ENCODE assay signal across 10 cellular contexts in genomic region chr9:97564291-97565175, GRCh38.
DNase-seq lines count a peak whose midpoint lies in the region; ATAC-seq, FAIRE-seq and TF ChIP-seq lines count a peak whose summit lies in the region.
"Had no signal": no experiment of that assay in that cellular context is flagged by ENCODE, and none has a peak within 500 bp of the region (broad histone marks: within the 10 kb centered on the region; RNA-seq: fewer than 3 reads in every experiment).

No MANE protein-coding gene starts in this region.

- peaks cover 7% of the 10 kb centered on the region for H3K27me3 Mint-ChIP-seq in GM23338 (ENCODE audit: insufficient read depth, low read depth, poor library complexity)

- peaks cover 5% of the 10 kb centered on the region; the same call in 1 of the 2 replicates for H3K9me2 ChIP-seq in GM23338 (ENCODE audit: insufficient read depth)

- H2AFZ ChIP-seq in GM23338 = peak overlapping the region; percentile 90; the same call in 1 of the 2 replicates

- no peak for FAIRE-seq in D721Med (lab: Jason Lieb, UNC)

- H3K4me3 ChIP-seq in GM23338 = no peak overlapping the region
- no peak overlapping the region for H3K4me3 ChIP-seq in foreskin fibroblast (ENCODE audit: low read depth in 1 of 2, low read length in 2 of 2)
- no peak overlapping the region for H3K4me3 ChIP-seq in rectal smooth muscle tissue (ENCODE audit: low read length)

- H3K27ac Mint-ChIP-seq in GM23338 = 0 out of 2 replicates have a peak overlapping the region, but pooled peaks have one; percentile 6
- H3K27ac Mint-ChIP-seq: activated B cell treated with CpG ODN at 0.5 μM for 24 hours, memory B cell had no signal

- no peaks in the 10 kb centered on the region for H4K20me1 ChIP-seq in GM23338 (replicated peaks; ENCODE audit: insufficient read depth)

- H3K4me2 ChIP-seq in GM23338 = no peak overlapping the region

- peaks cover 3% of the 10 kb centered on the region; the same call in 1 of the 2 replicates for H3K4me1 ChIP-seq in GM23338 (ENCODE audit: insufficient read depth)
- peaks cover 11% of the 10 kb centered on the region for H3K4me1 ChIP-seq in rectal smooth muscle tissue (ENCODE audit: control insufficient read depth, insufficient read depth, low read length)

- ATAC-seq in GM23338 = peak; percentile 49
- ATAC-seq in SK-N-SH treated with all-trans-retinoic acid at 6 μM for 48 hours = peak; percentile 92
- no peak for ATAC-seq in HG03521 (IDR thresholded peaks at IDR 0.05; ENCODE audit: unreplicated experiment)

- H3K36me3 Mint-ChIP-seq in GM23338 (ENCODE audit: low read depth) = no peaks in the 10 kb centered on the region
- H3K36me3 Mint-ChIP-seq: memory B cell had no signal

- no peaks in the 10 kb centered on the region for H3K9me3 Mint-ChIP-seq in GM23338
- H3K9me3 Mint-ChIP-seq: activated B cell treated with CpG ODN at 0.5 μM for 24 hours, memory B cell had no signal

- DNase-seq in GM23338 (ENCODE audit: low spot score) = no peak
- peak; percentile 49 to 77 for DNase-seq in foreskin fibroblast
- no peak for DNase-seq in D721Med (ENCODE audit: insufficient read length, low spot score)
- DNase-seq in NCI-H774 (lab: John Stamatoyannopoulos, UW) = no peak
- no peak for DNase-seq in NK-92 (lab: John Stamatoyannopoulos, UW; ENCODE audit: unreplicated experiment)
- DNase-seq: activated B cell treated with CpG ODN at 0.5 μM for 24 hours had no signal

- H3K27me3 ChIP-seq in GM23338 (ENCODE audit: insufficient read depth) (no peaks in the 10 kb centered on the region), rectal smooth muscle tissue (ENCODE audit: control insufficient read depth, insufficient read depth, low read length) (no peaks in the 10 kb centered on the region)

- H3K27ac ChIP-seq in GM23338 (ENCODE audit: low read depth) (no peak overlapping the region), rectal smooth muscle tissue (ENCODE audit: low read depth, low read length) (peak overlapping the region; percentile 65)

- H3K79me2 ChIP-seq in GM23338 (replicated peaks; ENCODE audit: insufficient read depth) = no peaks in the 10 kb centered on the region

- TF ChIP-seq CTCF in GM23338 (conservative IDR thresholded peaks at IDR 0.05; ENCODE audit: low read depth in 2 of 2) (no peak), foreskin fibroblast (IDR thresholded peaks at IDR 0.05; ENCODE audit: low read depth, low read length) (no peak), D721Med (IDR thresholded peaks at IDR 0.05; ENCODE audit: insufficient read depth, missing control alignments) (no peak)

- H3K36me3 ChIP-seq in GM23338 (ENCODE audit: insufficient read depth) (no peaks in the 10 kb centered on the region), rectal smooth muscle tissue (ENCODE audit: control insufficient read depth, insufficient read depth, low read length) (no peaks in the 10 kb centered on the region)

- H3K9ac ChIP-seq in rectal smooth muscle tissue (ENCODE audit: low read length) = no peak overlapping the region

- peaks cover 17% of the 10 kb centered on the region for H3K4me1 Mint-ChIP-seq in GM23338
- H3K4me1 Mint-ChIP-seq: activated B cell treated with CpG ODN at 0.5 μM for 24 hours, memory B cell had no signal

- no peak overlapping the region for H3K4me3 Mint-ChIP-seq in GM23338
- H3K4me3 Mint-ChIP-seq: activated B cell treated with CpG ODN at 0.5 μM for 24 hours, memory B cell had no signal

- H3F3A ChIP-seq in GM23338 (replicated peaks; ENCODE audit: low read depth) = no peaks in the 10 kb centered on the region

TF ChIP-seq in GM23338, 12 proteins besides CTCF, POLR2A, EP300 and RAD21:
- no peak for TF ChIP-seq CREB1 (CRISPR knock-in tag; IDR thresholded peaks at IDR 0.05; ENCODE audit: low read depth)
- no peak for TF ChIP-seq ETS1 (IDR thresholded peaks at IDR 0.05)
- no peak for TF ChIP-seq EZH2 (IDR thresholded peaks at IDR 0.05; ENCODE audit: low read depth, unreplicated experiment)
- TF ChIP-seq NANOG (IDR thresholded peaks at IDR 0.05; ENCODE audit: borderline replicate concordance) = no peak

TF ChIP-seq in SK-N-SH treated with all-trans-retinoic acid at 6 μM for 48 hours, 23 proteins besides CTCF, POLR2A, EP300 and RAD21 (continues in another document):
- peak; percentile 95 for TF ChIP-seq TCF4 (CRISPR knock-in tag; IDR thresholded peaks at IDR 0.05; ENCODE audit: borderline replicate concordance)
- TF ChIP-seq ISL1 (CRISPR knock-in tag; IDR thresholded peaks at IDR 0.05) = no peak
- no peak for TF ChIP-seq POU6F1 (CRISPR knock-in tag; IDR thresholded peaks at IDR 0.05; ENCODE audit: borderline replicate concordance, low read depth)
- no peak; the same call in 1 of the 2 replicates for TF ChIP-seq CREB5 (CRISPR knock-in tag; IDR thresholded peaks at IDR 0.05; ENCODE audit: low read depth)
- TF ChIP-seq OSR1 (CRISPR knock-in tag; IDR thresholded peaks at IDR 0.05) = no peak
- TF ChIP-seq TOX (CRISPR knock-in tag; IDR thresholded peaks at IDR 0.05; ENCODE audit: borderline replicate concordance) = no peak
- 0 out of 2 replicates have a peak, but pooled peaks have one; percentile 47 for TF ChIP-seq PATZ1 (CRISPR knock-in tag; IDR thresholded peaks at IDR 0.05; ENCODE audit: borderline replicate concordance)
- TF ChIP-seq RARB (CRISPR knock-in tag; IDR thresholded peaks at IDR 0.05) = no peak
- TF ChIP-seq ZNF565 (CRISPR knock-in tag; conservative IDR thresholded peaks at IDR 0.05; ENCODE audit: low read depth) = no peak
- no peak for TF ChIP-seq ARNTL (CRISPR knock-in tag; IDR thresholded peaks at IDR 0.05; ENCODE audit: borderline replicate concordance, low read depth)
- TF ChIP-seq GLIS3 (CRISPR knock-in tag; IDR thresholded peaks at IDR 0.05) = peak; percentile 7; the same call in 1 of the 2 replicates
- no peak; the same call in 1 of the 2 replicates for TF ChIP-seq ZNF70 (CRISPR knock-in tag; IDR thresholded peaks at IDR 0.05)
- TF ChIP-seq ZFP30 (CRISPR knock-in tag; IDR thresholded peaks at IDR 0.05) = no peak
- no peak for TF ChIP-seq ZFP3 (CRISPR knock-in tag; IDR thresholded peaks at IDR 0.05)
- no peak for TF ChIP-seq ZC3H10 (CRISPR knock-in tag; IDR thresholded peaks at IDR 0.05)
- TF ChIP-seq BACH2 (CRISPR knock-in tag; IDR thresholded peaks at IDR 0.05; ENCODE audit: borderline replicate concordance) = no peak
- TF ChIP-seq ZNF8 (CRISPR knock-in tag; IDR thresholded peaks at IDR 0.05) = no peak
- no peak for TF ChIP-seq PPARA (CRISPR knock-in tag; IDR thresholded peaks at IDR 0.05; ENCODE audit: borderline replicate concordance)
- TF ChIP-seq SNAI2 (CRISPR knock-in tag; IDR thresholded peaks at IDR 0.05) = peak; percentile 74; the same call in 1 of the 2 replicates
- TF ChIP-seq CSDC2 (CRISPR knock-in tag; IDR thresholded peaks at IDR 0.05) = no peak

Comparison
In these comparisons a context has a peak if more than half of its experiments do, and no peak if none do; other contexts are left out.
1. DNase-seq: peak in foreskin fibroblast (2 of 2); none in GM23338 (single experiment), D721Med (single experiment), NCI-H774 (single experiment) and NK-92 (single experiment).